ENCODE assay signal across 35 cellular contexts in genomic region chr5:164392531-164392930, GRCh38.
"Had no signal": no experiment of that assay in that cellular context is flagged by ENCODE, and none has a peak within 500 bp of the region (broad histone marks: within the 10 kb centered on the region; RNA-seq: fewer than 3 reads in every experiment).

No MANE protein-coding gene starts in this region.

- H3K27me3 Mint-ChIP-seq: activated CD4-positive, alpha-beta memory T cell treated with anti-CD3 and anti-CD28 coated beads for 36 hours; activated CD4-positive, alpha-beta T cell treated with anti-CD3 and anti-CD28 coated beads for 36 hours; activated CD4-positive, alpha-beta T cell treated with anti-CD3 and anti-CD28 coated beads, Interleukin-2, amount 10 ng/mL, durations not matched to agents 24 days and 14 days; activated CD8-positive, alpha-beta memory T cell treated with anti-CD3 and anti-CD28 coated beads, Interleukin-2, amount 10 ng/mL, durations not matched to agents 7 days and 5 days; activated naive CD4-positive, alpha-beta T cell treated with anti-CD3 and anti-CD28 coated beads, Interleukin-2, amount 10 ng/mL, durations not matched to agents 7 days and 5 days; activated naive CD8-positive, alpha-beta T cell treated with anti-CD3 and anti-CD28 coated beads, Interleukin-2, amount 10 ng/mL, durations not matched to agents 7 days and 5 days; central memory CD8-positive, alpha-beta T cell; effector memory CD8-positive, alpha-beta T cell; T-helper 17 cell had no signal

- H3K9me3 Mint-ChIP-seq: activated CD4-positive, alpha-beta memory T cell treated with anti-CD3 and anti-CD28 coated beads for 36 hours; activated CD4-positive, alpha-beta T cell treated with anti-CD3 and anti-CD28 coated beads, Interleukin-2, amount 10 ng/mL, durations not matched to agents 24 days and 14 days had no signal

- H3K27me3 ChIP-seq: brain microvascular endothelial cell, esophagus muscularis mucosa, gastrocnemius medialis, heart left ventricle had no signal

- H3K4me1 ChIP-seq: esophagus muscularis mucosa, gastrocnemius medialis, heart left ventricle had no signal

- H3K27ac ChIP-seq: brain microvascular endothelial cell, esophagus muscularis mucosa, gastrocnemius medialis, heart left ventricle had no signal

- ATAC-seq: activated CD4-positive, alpha-beta T cell treated with anti-CD3 and anti-CD28 coated beads for 36 hours; activated CD8-positive, alpha-beta memory T cell treated with anti-CD3 and anti-CD28 coated beads, Interleukin-2, amount 10 ng/mL, durations not matched to agents 7 days and 5 days; activated CD8-positive, alpha-beta T cell treated with anti-CD3 and anti-CD28 coated beads, Interleukin-2, amount 10 ng/mL, durations not matched to agents 7 days and 5 days; activated naive CD4-positive, alpha-beta T cell treated with anti-CD3 and anti-CD28 coated beads, Interleukin-2, amount 50 U/mL, for 72 hours; activated T-cell treated with anti-CD3 and anti-CD28 coated beads, Interleukin-2, amount 50 U/mL, for 72 hours; effector memory CD8-positive, alpha-beta T cell; gastrocnemius medialis; heart left ventricle; T-helper 17 cell had no signal

- H3K4me1 Mint-ChIP-seq: activated CD4-positive, alpha-beta T cell treated with anti-CD3 and anti-CD28 coated beads for 36 hours; activated CD4-positive, alpha-beta T cell treated with anti-CD3 and anti-CD28 coated beads, Interleukin-2, amount 10 ng/mL, durations not matched to agents 24 days and 14 days; activated CD8-positive, alpha-beta memory T cell treated with anti-CD3 and anti-CD28 coated beads, Interleukin-2, amount 10 ng/mL, durations not matched to agents 7 days and 5 days; activated naive CD4-positive, alpha-beta T cell treated with anti-CD3 and anti-CD28 coated beads, Interleukin-2, amount 10 ng/mL, durations not matched to agents 7 days and 5 days; activated naive CD8-positive, alpha-beta T cell treated with anti-CD3 and anti-CD28 coated beads, Interleukin-2, amount 10 ng/mL, durations not matched to agents 7 days and 5 days; central memory CD8-positive, alpha-beta T cell; T-helper 17 cell had no signal

- H3K4me3 ChIP-seq: esophagus muscularis mucosa, gastrocnemius medialis, heart left ventricle had no signal

- H3K4me3 Mint-ChIP-seq: activated CD4-positive, alpha-beta memory T cell treated with anti-CD3 and anti-CD28 coated beads for 36 hours; activated CD4-positive, alpha-beta T cell treated with anti-CD3 and anti-CD28 coated beads for 36 hours; activated CD4-positive, alpha-beta T cell treated with anti-CD3 and anti-CD28 coated beads, Interleukin-2, amount 10 ng/mL, durations not matched to agents 24 days and 14 days; activated CD8-positive, alpha-beta memory T cell treated with anti-CD3 and anti-CD28 coated beads, Interleukin-2, amount 10 ng/mL, durations not matched to agents 7 days and 5 days; activated CD8-positive, alpha-beta T cell treated with anti-CD3 and anti-CD28 coated beads, Interleukin-2, amount 10 ng/mL, durations not matched to agents 7 days and 5 days; activated naive CD4-positive, alpha-beta T cell treated with anti-CD3 and anti-CD28 coated beads, Interleukin-2, amount 10 ng/mL, durations not matched to agents 7 days and 5 days; activated naive CD8-positive, alpha-beta T cell treated with anti-CD3 and anti-CD28 coated beads, Interleukin-2, amount 10 ng/mL, durations not matched to agents 7 days and 5 days; activated T-cell treated with anti-CD3 and anti-CD28 coated beads, Interleukin-2, amount 50 U/mL, for 72 hours; central memory CD8-positive, alpha-beta T cell; effector memory CD8-positive, alpha-beta T cell; T-helper 17 cell; T-helper 2 cell treated with Interferon-gamma antibody and Interleukin-4, amounts not matched to agents 5 μg/mL and 100 μg/mL, for 36 hours had no signal

- H3K36me3 Mint-ChIP-seq: activated CD4-positive, alpha-beta memory T cell treated with anti-CD3 and anti-CD28 coated beads for 36 hours; activated CD8-positive, alpha-beta memory T cell treated with anti-CD3 and anti-CD28 coated beads, Interleukin-2, amount 10 ng/mL, durations not matched to agents 7 days and 5 days; activated naive CD4-positive, alpha-beta T cell treated with anti-CD3 and anti-CD28 coated beads, Interleukin-2, amount 10 ng/mL, durations not matched to agents 7 days and 5 days; activated naive CD4-positive, alpha-beta T cell treated with anti-CD3 and anti-CD28 coated beads, Interleukin-2, amount 50 U/mL, for 72 hours; activated naive CD8-positive, alpha-beta T cell treated with anti-CD3 and anti-CD28 coated beads, Interleukin-2, amount 10 ng/mL, durations not matched to agents 7 days and 5 days had no signal

- FAIRE-seq: astrocyte, bronchial epithelial cell had no signal

- H3K36me3 ChIP-seq: brain microvascular endothelial cell, esophagus muscularis mucosa, gastrocnemius medialis, heart left ventricle had no signal

- H3K9me3 ChIP-seq: esophagus muscularis mucosa, gastrocnemius medialis, heart left ventricle had no signal

- DNase-seq: activated CD4-positive, alpha-beta memory T cell treated with anti-CD3 and anti-CD28 coated beads for 36 hours; activated CD4-positive, alpha-beta T cell treated with anti-CD3 and anti-CD28 coated beads for 36 hours; activated CD4-positive, alpha-beta T cell treated with anti-CD3 and anti-CD28 coated beads, Interleukin-2, amount 10 ng/mL, durations not matched to agents 24 days and 14 days; activated CD4-positive, CD25-positive, alpha-beta regulatory T cell; activated CD4-positive, CD25-positive, alpha-beta regulatory T cell treated with anti-CD3 and anti-CD28 coated beads, Interleukin-2, amount 50 U/mL, for 72 hours; activated CD8-positive, alpha-beta memory T cell treated with anti-CD3 and anti-CD28 coated beads, Interleukin-2, amount 10 ng/mL, durations not matched to agents 7 days and 5 days; activated CD8-positive, alpha-beta memory T cell treated with anti-CD3 and anti-CD28 coated beads, Interleukin-2, amount 50 U/mL, for 4 hours; activated CD8-positive, alpha-beta T cell treated with anti-CD3 and anti-CD28 coated beads, Interleukin-2, amount 10 ng/mL, durations not matched to agents 7 days and 5 days; activated effector memory CD4-positive, alpha-beta T cell treated with Interleukin-2 at 50 U/mL for 16 hours; activated naive CD4-positive, alpha-beta T cell treated with anti-CD3 and anti-CD28 coated beads, Interleukin-2, amount 10 ng/mL, durations not matched to agents 7 days and 5 days; activated naive CD8-positive, alpha-beta T cell treated with anti-CD3 and anti-CD28 coated beads, Interleukin-2, amount 10 ng/mL, durations not matched to agents 7 days and 5 days; activated T-cell treated with anti-CD3 and anti-CD28 coated beads, Interleukin-2, amount 50 U/mL, for 1 hour; activated T-cell treated with anti-CD3 and anti-CD28 coated beads, Interleukin-2, amount 50 U/mL, for 72 hours; amniotic stem cell; anterior cingulate cortex; brain microvascular endothelial cell; cortex of kidney; dermis blood vessel endothelial cell; effector CD4-positive, alpha-beta T cell; effector memory CD8-positive, alpha-beta T cell; erythroblast; foreskin fibroblast; gastrocnemius medialis; glutamatergic neuron; heart left ventricle; hypothalamus; T-helper 1 cell; T-helper 17 cell; T1000 had no signal
